In the genomic region with DNA sequence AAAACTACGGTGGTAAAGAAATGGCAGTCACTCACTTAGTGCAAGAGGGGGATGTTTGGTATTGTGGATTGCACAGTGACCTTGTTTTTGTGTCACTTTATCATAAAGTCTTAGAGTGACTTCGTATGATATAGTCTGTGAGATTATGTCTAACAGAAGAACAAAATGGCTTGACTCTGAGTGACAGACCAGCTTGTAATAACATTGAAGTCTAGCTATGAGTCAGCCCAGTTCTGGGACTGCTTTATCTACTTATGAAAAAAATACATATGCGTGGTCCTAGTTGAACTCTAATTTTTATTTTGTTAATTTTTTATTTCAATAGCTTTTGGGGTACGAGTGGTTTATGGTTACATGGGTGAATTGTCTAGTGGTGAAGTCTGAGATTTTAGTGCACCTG, we compare ENCODE assay signal across 20 cellular contexts. TPM values are rescaled to one million over a fixed set of nuclear protein-coding genes. Genes with fewer than 3 reads are reported as not detected.
DNase-seq lines count a peak whose midpoint lies in the region; ATAC-seq and TF ChIP-seq lines count a peak whose summit lies in the region.
"Had no signal": no experiment of that assay in that cellular context is flagged by ENCODE, and none has a peak within 500 bp of the region (broad histone marks: within the 10 kb centered on the region; RNA-seq: fewer than 3 reads in every experiment).

No MANE protein-coding gene starts in this region.

- no peaks in the 10 kb centered on the region for H3K27me3 ChIP-seq in Panc1 (ENCODE audit: control insufficient read depth, insufficient read depth, low read length)
- no peaks in the 10 kb centered on the region for H3K27me3 ChIP-seq in Caco-2 (replicated peaks; ENCODE audit: control insufficient read depth, insufficient read depth, low read length)
- H3K27me3 ChIP-seq: neutrophil had no signal

- no peaks in the 10 kb centered on the region for H3K9me3 Mint-ChIP-seq in osteocyte (ENCODE audit: unreplicated experiment)
- no peaks in the 10 kb centered on the region for H3K9me3 Mint-ChIP-seq in Caco-2 (ENCODE audit: unreplicated experiment)
- H3K9me3 Mint-ChIP-seq in glutamatergic neuron (ENCODE audit: unreplicated experiment), result no peaks in the 10 kb centered on the region
- H3K9me3 Mint-ChIP-seq: activated CD4-positive, alpha-beta memory T cell treated with anti-CD3 and anti-CD28 coated beads, Interleukin-2, amount 10 ng/mL, durations not matched to agents 7 days and 5 days; endodermal cell; T-helper 2 cell treated with Interferon-gamma antibody and Interleukin-4, amounts not matched to agents 5 μg/mL and 100 μg/mL, for 36 hours; WTC11 had no signal

- H3K4me3 ChIP-seq in Panc1 (ENCODE audit: low read depth in 2 of 2, low read length in 2 of 2) (no peak overlapping the region), Caco-2 (ENCODE audit: low read depth, low read length) (no peak overlapping the region)
- H3K4me3 ChIP-seq: SK-N-MC had no signal

- H3K9me3 ChIP-seq in Panc1 (ENCODE audit: control insufficient read depth, insufficient read depth, low read depth, low read length), result no peaks in the 10 kb centered on the region
- H3K9me3 ChIP-seq in Caco-2, result no peaks in the 10 kb centered on the region
- H3K9me3 ChIP-seq: neutrophil had no signal

- H3K4me1 Mint-ChIP-seq in osteocyte (ENCODE audit: unreplicated experiment) (no peaks in the 10 kb centered on the region), Caco-2 (ENCODE audit: low read depth, unreplicated experiment) (no peaks in the 10 kb centered on the region), glutamatergic neuron (ENCODE audit: low read depth, unreplicated experiment) (no peaks in the 10 kb centered on the region)
- H3K4me1 Mint-ChIP-seq: activated CD4-positive, alpha-beta memory T cell treated with anti-CD3 and anti-CD28 coated beads, Interleukin-2, amount 10 ng/mL, durations not matched to agents 7 days and 5 days; endodermal cell; WTC11 had no signal

- no peaks in the 10 kb centered on the region for H3K27me3 Mint-ChIP-seq in osteocyte (ENCODE audit: unreplicated experiment)
- H3K27me3 Mint-ChIP-seq in Caco-2 (ENCODE audit: insufficient read depth, unreplicated experiment), result no peaks in the 10 kb centered on the region
- H3K27me3 Mint-ChIP-seq in glutamatergic neuron (ENCODE audit: unreplicated experiment), result no peaks in the 10 kb centered on the region

- POLR2A ChIA-PET in Panc1 (lab: Charles Lee), result no interaction called here
- POLR2A ChIA-PET in Caco-2 (lab: Charles Lee), result no interaction called here

- peak overlapping the region; percentile 55 for H3K27ac Mint-ChIP-seq in osteocyte (ENCODE audit: unreplicated experiment)
- no peak overlapping the region for H3K27ac Mint-ChIP-seq in Caco-2 (ENCODE audit: unreplicated experiment)
- H3K27ac Mint-ChIP-seq in glutamatergic neuron (ENCODE audit: unreplicated experiment), result no peak overlapping the region
- H3K27ac Mint-ChIP-seq: activated CD4-positive, alpha-beta memory T cell treated with anti-CD3 and anti-CD28 coated beads, Interleukin-2, amount 10 ng/mL, durations not matched to agents 7 days and 5 days; endodermal cell; T-helper 2 cell treated with Interferon-gamma antibody and Interleukin-4, amounts not matched to agents 5 μg/mL and 100 μg/mL, for 36 hours; WTC11 had no signal

- CTCF ChIA-PET in Panc1 (lab: Charles Lee) (no interaction called here), Caco-2 (lab: Charles Lee) (no interaction called here)

- no peak overlapping the region for H3K27ac ChIP-seq in Panc1 (ENCODE audit: low read length)
- H3K27ac ChIP-seq in cingulate gyrus (ENCODE audit: low read depth, low read length), result peak overlapping the region; percentile 19
- H3K27ac ChIP-seq: C4-2B, neutrophil, SK-N-MC had no signal

- H3K36me3 ChIP-seq in Panc1 (ENCODE audit: control insufficient read depth, insufficient read depth, low read length), result no peaks in the 10 kb centered on the region; the same call in 1 of the 2 replicates
- no peaks in the 10 kb centered on the region for H3K36me3 ChIP-seq in Caco-2 (ENCODE audit: control insufficient read depth, insufficient read depth, low read length)
- H3K36me3 ChIP-seq: neutrophil had no signal

- DNase-seq in Panc1 (ENCODE audit: low read depth, low spot score) (no peak), osteocyte (ENCODE audit: extremely low spot score, unreplicated experiment) (no peak), Caco-2 (no peak), NAMALWA (ENCODE audit: low spot score) (no peak), glutamatergic neuron (no peak)
- DNase-seq: activated CD4-positive, alpha-beta memory T cell treated with anti-CD3 and anti-CD28 coated beads, Interleukin-2, amount 10 ng/mL, durations not matched to agents 7 days and 5 days; endodermal cell; GDM1; GOT3; NCI-H1092; NCI-H2029; NK-92 treated with Interleukin-12 subunit alpha and Interleukin-12 subunit beta, amount 100 ng/mL, for 24 hours had no signal

- intact Hi-C loops in Panc1 (cut with micrococcal nuclease; ENCODE audit: unreplicated experiment), result no loop called here
- intact Hi-C loops in Caco-2 (cut with micrococcal nuclease; ENCODE audit: unreplicated experiment), result no loop called here

- in situ Hi-C loops in Panc1 (cut with HindIII; ENCODE audit: low pct_unique_long_range_greater_than_20kb, low sequenced_read_pairs), result no loop called here

- ATAC-seq in GM18907 (IDR thresholded peaks at IDR 0.05; ENCODE audit: unreplicated experiment) (peak; percentile 53), Panc1 (0 out of 2 replicates have a peak, but pooled peaks have one; percentile 45), GM18870 (IDR thresholded peaks at IDR 0.05; ENCODE audit: unreplicated experiment) (no peak)
- ATAC-seq: WTC11 had no signal

- no peak overlapping the region for H3K4me3 Mint-ChIP-seq in osteocyte (ENCODE audit: unreplicated experiment)
- no peak overlapping the region for H3K4me3 Mint-ChIP-seq in Caco-2 (ENCODE audit: unreplicated experiment)
- H3K4me3 Mint-ChIP-seq in glutamatergic neuron (ENCODE audit: unreplicated experiment), result no peak overlapping the region
- H3K4me3 Mint-ChIP-seq: activated CD4-positive, alpha-beta memory T cell treated with anti-CD3 and anti-CD28 coated beads, Interleukin-2, amount 10 ng/mL, durations not matched to agents 7 days and 5 days; endodermal cell; T-helper 2 cell treated with Interferon-gamma antibody and Interleukin-4, amounts not matched to agents 5 μg/mL and 100 μg/mL, for 36 hours; WTC11 had no signal

- H3K4me1 ChIP-seq in Panc1 (ENCODE audit: control insufficient read depth, insufficient read depth, low read length), result no peaks in the 10 kb centered on the region; the same call in 1 of the 2 replicates
- H3K4me1 ChIP-seq in Caco-2, result no peaks in the 10 kb centered on the region

- no TSS peak for BruUV-seq in Panc1 (replicated peaks; lab: Mats Ljungman, UMichigan)
- no TSS peak for BruUV-seq in Caco-2 (replicated peaks; lab: Mats Ljungman, UMichigan)

- H3K36me3 Mint-ChIP-seq in osteocyte (ENCODE audit: unreplicated experiment) (no peaks in the 10 kb centered on the region), Caco-2 (ENCODE audit: insufficient read depth, unreplicated experiment) (no peaks in the 10 kb centered on the region), glutamatergic neuron (ENCODE audit: unreplicated experiment) (no peaks in the 10 kb centered on the region)
- H3K36me3 Mint-ChIP-seq: WTC11 had no signal

- TF ChIP-seq CTCF in Panc1 (IDR thresholded peaks at IDR 0.05), result no peak
- TF ChIP-seq CTCF in osteocyte (IDR thresholded peaks at IDR 0.05), result no peak
- no peak for TF ChIP-seq CTCF in Caco-2 (IDR thresholded peaks at IDR 0.05; ENCODE audit: insufficient read depth in 1 of 2, low read depth in 1 of 2, low read length in 1 of 2, severe bottlenecking in 1 of 2, unreplicated experiment in 1 of 2)
- no peak for TF ChIP-seq CTCF in glutamatergic neuron (IDR thresholded peaks at IDR 0.05; ENCODE audit: partially characterized antibody, unreplicated experiment)

RNA-seq across cellular contexts. Expression of a gene that starts 20.0 kb away (rescaled TPM):
- total RNA-seq in Panc1 (2021; ENCODE audit: unreplicated experiment), result 9.5 TPM
- polyA plus RNA-seq in Panc1 (2012; ENCODE audit: insufficient read length), result 6.0 TPM
- total RNA-seq in osteocyte, result 12.6 and 14.1 TPM in 2 replicates
- 2.9 TPM in 2 replicates for total RNA-seq in Caco-2 (2022)
- 36.8 TPM for total RNA-seq in glutamatergic neuron (ENCODE audit: unreplicated experiment)
